10 cellular contexts compared by ENCODE assay signal in the genomic region with DNA sequence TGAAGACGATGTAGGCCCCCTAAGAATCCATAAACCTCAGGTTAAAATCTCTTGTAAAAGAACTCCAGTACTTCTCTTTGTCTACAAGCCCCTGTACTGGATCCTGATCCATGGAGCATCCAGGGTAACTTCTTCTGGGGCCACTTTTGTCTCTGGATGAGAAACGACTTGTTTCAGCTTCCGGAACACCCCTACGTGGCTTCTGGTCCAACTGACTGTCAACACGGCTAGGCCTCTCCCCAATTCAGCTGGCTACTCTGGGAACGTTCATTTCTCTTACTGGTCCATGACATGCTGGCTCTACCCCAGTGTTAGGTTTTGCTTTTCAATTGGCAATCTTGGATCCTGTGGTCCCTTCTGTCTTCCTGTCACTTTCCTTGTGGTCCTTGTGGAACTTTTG.
DNase-seq lines count a peak whose midpoint lies in the region; ATAC-seq and TF ChIP-seq lines count a peak whose summit lies in the region.
"Had no signal": no experiment of that assay in that cellular context is flagged by ENCODE, and none has a peak within 500 bp of the region (broad histone marks: within the 10 kb centered on the region; RNA-seq: fewer than 3 reads in every experiment).

No MANE protein-coding gene starts in this region.

- H3K9me3 Mint-ChIP-seq in activated CD4-positive, alpha-beta T cell treated with anti-CD3 and anti-CD28 coated beads, Interleukin-2, amount 10 ng/mL, durations not matched to agents 7 days and 5 days: peaks cover 17% of the 10 kb centered on the region
- peaks cover 9% of the 10 kb centered on the region for H3K9me3 Mint-ChIP-seq in mesothelial cell of epicardium
- no peaks in the 10 kb centered on the region for H3K9me3 Mint-ChIP-seq in stimulated activated effector memory CD8-positive, alpha-beta T cell treated with anti-CD3 and anti-CD28 coated beads, Interleukin-12 subunit alpha, Interleukin-12 subunit beta, amount 100 ng/mL, for 72 hours
- H3K9me3 Mint-ChIP-seq in endodermal cell: no peaks in the 10 kb centered on the region

- TF ChIP-seq CTCF in breast epithelium (IDR thresholded peaks at IDR 0.05) (no peak), mesothelial cell of epicardium (IDR thresholded peaks at IDR 0.05; ENCODE audit: unreplicated experiment) (no peak), tibial artery (IDR thresholded peaks at IDR 0.05) (no peak), endodermal cell (conservative IDR thresholded peaks at IDR 0.05) (no peak)

- H3K27me3 Mint-ChIP-seq in activated CD4-positive, alpha-beta T cell treated with anti-CD3 and anti-CD28 coated beads, Interleukin-2, amount 10 ng/mL, durations not matched to agents 7 days and 5 days: no peaks in the 10 kb centered on the region
- H3K27me3 Mint-ChIP-seq in mesothelial cell of epicardium (ENCODE audit: low read depth) (no peaks in the 10 kb centered on the region), endodermal cell (ENCODE audit: insufficient read depth) (no peaks in the 10 kb centered on the region)

- POLR2A ChIA-PET in activated CD4-positive, alpha-beta T cell treated with anti-CD3 and anti-CD28 coated beads, Interleukin-2, amount 10 ng/mL, durations not matched to agents 7 days and 5 days (lab: Charles Lee): no interaction called here

- H3K36me3 Mint-ChIP-seq in activated CD4-positive, alpha-beta T cell treated with anti-CD3 and anti-CD28 coated beads, Interleukin-2, amount 10 ng/mL, durations not matched to agents 7 days and 5 days (ENCODE audit: low read depth): peaks cover 41% of the 10 kb centered on the region
- peaks cover 2% of the 10 kb centered on the region for H3K36me3 Mint-ChIP-seq in mesothelial cell of epicardium
- H3K36me3 Mint-ChIP-seq in stimulated activated effector memory CD8-positive, alpha-beta T cell treated with anti-CD3 and anti-CD28 coated beads, Interleukin-12 subunit alpha, Interleukin-12 subunit beta, amount 100 ng/mL, for 72 hours: peaks cover 6% of the 10 kb centered on the region
- no peaks in the 10 kb centered on the region for H3K36me3 Mint-ChIP-seq in endodermal cell (ENCODE audit: low read depth)

- H3K4me3 Mint-ChIP-seq in activated CD4-positive, alpha-beta T cell treated with anti-CD3 and anti-CD28 coated beads, Interleukin-2, amount 10 ng/mL, durations not matched to agents 7 days and 5 days: no peak overlapping the region
- no peak overlapping the region for H3K4me3 Mint-ChIP-seq in mesothelial cell of epicardium
- H3K4me3 Mint-ChIP-seq in stimulated activated effector memory CD8-positive, alpha-beta T cell treated with anti-CD3 and anti-CD28 coated beads, Interleukin-12 subunit alpha, Interleukin-12 subunit beta, amount 100 ng/mL, for 72 hours: no peak overlapping the region
- H3K4me3 Mint-ChIP-seq in endodermal cell: no peak overlapping the region

- ATAC-seq in stimulated activated effector memory CD8-positive, alpha-beta T cell treated with anti-CD3 and anti-CD28 coated beads, Interleukin-12 subunit alpha, Interleukin-12 subunit beta, amount 100 ng/mL, for 72 hours: no peak

- H3K9ac ChIP-seq in endodermal cell (ENCODE audit: extremely low read depth, low read length, poor library complexity, severe bottlenecking): no peak overlapping the region

- peak overlapping the region; percentile 32 for H3K27ac Mint-ChIP-seq in activated CD4-positive, alpha-beta T cell treated with anti-CD3 and anti-CD28 coated beads, Interleukin-2, amount 10 ng/mL, durations not matched to agents 7 days and 5 days
- peak overlapping the region; percentile 82 for H3K27ac Mint-ChIP-seq in mesothelial cell of epicardium
- no peak overlapping the region for H3K27ac Mint-ChIP-seq in stimulated activated effector memory CD8-positive, alpha-beta T cell treated with anti-CD3 and anti-CD28 coated beads, Interleukin-12 subunit alpha, Interleukin-12 subunit beta, amount 100 ng/mL, for 72 hours
- no peak overlapping the region for H3K27ac Mint-ChIP-seq in endodermal cell

- 90 to 92% methylated on average over 6 of the region's 6 CpGs for WGBS in endodermal cell (ENCODE audit: insufficient coverage in 1 of 2, insufficient read length in 1 of 2), 2 experiments

- H3K27ac ChIP-seq in breast epithelium (peak overlapping the region; percentile 88), tibial artery (peak overlapping the region; percentile 70 to 83), endodermal cell (ENCODE audit: low read depth, low read length) (no peak overlapping the region)

- CTCF ChIA-PET in activated CD4-positive, alpha-beta T cell treated with anti-CD3 and anti-CD28 coated beads, Interleukin-2, amount 10 ng/mL, durations not matched to agents 7 days and 5 days (lab: Charles Lee): interaction anchor here (1.1 to 1.2 kb wide), 3 partner anchors 11 to 158 kb away, joined by 3 to 4 read pairs (median 3); no protein-coding TSS in a partner anchor

- H3K27me3 ChIP-seq in breast epithelium (no peaks in the 10 kb centered on the region), tibial artery (no peaks in the 10 kb centered on the region), endodermal cell (ENCODE audit: control insufficient read depth, insufficient read depth, low read length, poor library complexity, severe bottlenecking) (no peaks in the 10 kb centered on the region)

- intact Hi-C loops in breast epithelium (cut with DNase I; ENCODE audit: low total_unique reads): no loop called here
- intact Hi-C loops in tibial artery (cut with DNase I; ENCODE audit: low total_unique reads): loop anchor here (5.0 to 10.0 kb wide), 3 partner anchors 199 to 376 kb away; partner anchors contain the start of gene BACH2

- DNase-seq in activated CD4-positive, alpha-beta T cell treated with anti-CD3 and anti-CD28 coated beads, Interleukin-2, amount 10 ng/mL, durations not matched to agents 7 days and 5 days: no peak
- DNase-seq in activated CD4-positive, alpha-beta T cell treated with anti-CD3 and anti-CD28 coated beads for 1 hour: no peak
- DNase-seq in breast epithelium (ENCODE audit: low spot score in 2 of 2) (no peak), mesothelial cell of epicardium (ENCODE audit: low spot score in 2 of 2, unreplicated experiment in 2 of 2) (no peak), tibial artery (no peak), endodermal cell (no peak)
- no peak for DNase-seq in activated effector memory CD4-positive, alpha-beta T cell treated with anti-CD3 and anti-CD28 coated beads, Interleukin-2, amount 50 U/mL, for 16 hours
- DNase-seq in stimulated activated effector memory CD8-positive, alpha-beta T cell treated with anti-CD3 and anti-CD28 coated beads, Interleukin-12 subunit alpha, Interleukin-12 subunit beta, amount 100 ng/mL, for 72 hours (ENCODE audit: low spot score in 2 of 2): no peak
- DNase-seq: dermis blood vessel endothelial cell, NCI-H510A treated with DMSO at 0.1 percent for 48 hours had no signal

- H3K9me3 ChIP-seq in breast epithelium (no peaks in the 10 kb centered on the region), tibial artery (no peaks in the 10 kb centered on the region), endodermal cell (ENCODE audit: control insufficient read depth, low read length) (no peaks in the 10 kb centered on the region)

- H3K36me3 ChIP-seq in breast epithelium (no peaks in the 10 kb centered on the region), tibial artery (no peaks in the 10 kb centered on the region), endodermal cell (ENCODE audit: control insufficient read depth, insufficient read depth, low read length) (no peaks in the 10 kb centered on the region)

- H3K4me3 ChIP-seq in breast epithelium (no peak overlapping the region), tibial artery (no peak overlapping the region), endodermal cell (ENCODE audit: low read length) (no peak overlapping the region)

- no peak for TF ChIP-seq POLR2A in breast epithelium (IDR thresholded peaks at IDR 0.05)

- H3K4me1 ChIP-seq in breast epithelium (no peaks in the 10 kb centered on the region), tibial artery (peaks cover 0 to 53% (median 27%) of the 10 kb centered on the region in 4 donors), endodermal cell (ENCODE audit: control insufficient read depth, insufficient read depth, low read length) (no peaks in the 10 kb centered on the region)

- H3K4me1 Mint-ChIP-seq in activated CD4-positive, alpha-beta T cell treated with anti-CD3 and anti-CD28 coated beads, Interleukin-2, amount 10 ng/mL, durations not matched to agents 7 days and 5 days: peaks cover 84% of the 10 kb centered on the region
- peaks cover 16% of the 10 kb centered on the region for H3K4me1 Mint-ChIP-seq in mesothelial cell of epicardium
- H3K4me1 Mint-ChIP-seq in stimulated activated effector memory CD8-positive, alpha-beta T cell treated with anti-CD3 and anti-CD28 coated beads, Interleukin-12 subunit alpha, Interleukin-12 subunit beta, amount 100 ng/mL, for 72 hours: peaks cover 31% of the 10 kb centered on the region
- H3K4me1 Mint-ChIP-seq in endodermal cell: peaks cover 6% of the 10 kb centered on the region

Comparison
In these comparisons a context has a peak if more than half of its experiments do, and no peak if none do; other contexts are left out.
1. H3K27ac Mint-ChIP-seq: peak in activated CD4-positive, alpha-beta T cell treated with anti-CD3 and anti-CD28 coated beads, Interleukin-2, amount 10 ng/mL, durations not matched to agents 7 days and 5 days (single experiment) and mesothelial cell of epicardium (single experiment); none in stimulated activated effector memory CD8-positive, alpha-beta T cell treated with anti-CD3 and anti-CD28 coated beads, Interleukin-12 subunit alpha, Interleukin-12 subunit beta, amount 100 ng/mL, for 72 hours (single experiment) and endodermal cell (single experiment).